ENCODE assay signal across 8 cellular contexts in genomic region chr10:102503264-102504178, GRCh38.
DNase-seq lines count a peak whose midpoint lies in the region; ATAC-seq lines count a peak whose summit lies in the region.

SUFU (plus strand) TSS chr10:102503972; CDS start chr10:102504153, 181 bp downstream.

- peaks cover 7% of the 10 kb centered on the region for H3K36me3 Mint-ChIP-seq in effector memory CD8-positive, alpha-beta T cell (ENCODE audit: insufficient read depth)
- H3K36me3 Mint-ChIP-seq in memory B cell, result peaks cover 3% of the 10 kb centered on the region

- H3K4me3 Mint-ChIP-seq in effector memory CD8-positive, alpha-beta T cell, result no peak within 1 kb of the TSS
- H3K4me3 Mint-ChIP-seq in memory B cell, result no peak within 1 kb of the TSS

- H3K9me3 Mint-ChIP-seq in effector memory CD8-positive, alpha-beta T cell, result no peaks in the 10 kb centered on the region
- no peaks in the 10 kb centered on the region for H3K9me3 Mint-ChIP-seq in memory B cell

- no peaks in the 10 kb centered on the region for H3K27me3 Mint-ChIP-seq in effector memory CD8-positive, alpha-beta T cell
- H3K27me3 Mint-ChIP-seq in memory B cell, result no peaks in the 10 kb centered on the region

- ATAC-seq in GM19468 (IDR thresholded peaks at IDR 0.05; ENCODE audit: extremely low read depth, unreplicated experiment) (peak; percentile 53), memory B cell (ENCODE audit: low read depth) (peak; percentile 68)
- peak; percentile 65 for ATAC-seq in effector memory CD8-positive, alpha-beta T cell (replicated peaks)

- DNase-seq in COR-L47 (lab: John Stamatoyannopoulos, UW) (peak; percentile 96), HS-5 (ENCODE audit: low read depth) (peak; percentile 94), NK-92 (lab: John Stamatoyannopoulos, UW; ENCODE audit: unreplicated experiment) (peak; percentile 80), memory B cell (ENCODE audit: low spot score in 2 of 2) (peak; percentile 97 to 99)
- DNase-seq in activated CD8-positive, alpha-beta memory T cell treated with anti-CD3 and anti-CD28 coated beads for 1 hour (ENCODE audit: extremely low read depth in 1 of 2, low read depth in 1 of 2), result peak; percentile 96
- peak; percentile 98 to 99 (median 98) for DNase-seq in effector memory CD8-positive, alpha-beta T cell
- peak; percentile 93 for DNase-seq in stimulated activated CD8-positive, alpha-beta memory T cell treated with anti-CD3 and anti-CD28 coated beads, Interleukin-12 subunit alpha, Interleukin-12 subunit beta, amount 100 ng/mL, for 24 hours (ENCODE audit: extremely low read depth)

- peaks cover 31 to 38% of the 10 kb centered on the region in 2 donors for H3K4me1 Mint-ChIP-seq in effector memory CD8-positive, alpha-beta T cell (ENCODE audit: low read depth in 2 of 2)
- H3K4me1 Mint-ChIP-seq in memory B cell, result peaks cover 12% of the 10 kb centered on the region

- peak within 1 kb of the TSS; percentile 89 to 92 for H3K27ac Mint-ChIP-seq in effector memory CD8-positive, alpha-beta T cell
- H3K27ac Mint-ChIP-seq in memory B cell, result peak within 1 kb of the TSS; percentile 45

Comparison
In these comparisons a context has a peak if more than half of its experiments do, and no peak if none do; other contexts are left out.
1. Peak in every context shown above with its lines: DNase-seq and ATAC-seq.